In the genomic region with DNA sequence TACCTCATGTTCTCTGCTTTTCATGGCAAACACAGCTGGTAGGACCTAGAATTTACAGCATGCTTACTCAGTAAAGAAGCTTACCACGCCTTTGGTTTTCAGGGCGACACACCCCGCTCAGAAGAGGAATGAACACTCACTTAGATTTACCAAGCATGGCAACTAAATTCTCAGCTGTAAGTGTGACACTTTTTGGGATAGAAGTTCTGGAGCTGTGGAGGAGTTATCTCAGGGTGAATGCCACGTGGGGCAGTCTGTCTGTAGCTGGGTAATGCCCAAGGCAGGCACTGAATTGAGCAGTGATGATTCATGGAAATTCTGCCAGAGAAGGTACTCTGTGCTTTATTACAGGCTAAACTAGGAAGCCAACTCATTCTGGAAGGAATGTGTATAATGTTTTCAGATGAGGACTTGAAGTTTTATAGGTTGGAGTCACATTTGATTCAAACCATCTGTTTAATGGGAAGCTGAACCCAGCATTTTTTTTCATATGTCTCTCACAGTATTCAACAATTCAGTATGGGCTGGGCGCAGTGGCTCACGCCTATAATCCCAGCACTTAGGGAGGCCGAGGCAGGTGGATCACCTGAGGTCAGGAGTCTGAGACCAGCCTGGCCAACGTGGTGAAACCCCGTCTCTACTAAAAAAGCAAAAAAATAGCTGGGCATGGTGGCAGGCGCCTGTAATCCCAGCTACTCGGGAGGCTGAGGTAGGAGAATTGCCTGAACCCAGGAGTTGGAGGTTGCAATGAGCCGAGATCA, we compare ENCODE assay signal across 8 cellular contexts. TPM values are rescaled to one million over a fixed set of nuclear protein-coding genes. Genes with fewer than 3 reads are reported as not detected.
DNase-seq lines count a peak whose midpoint lies in the region; ATAC-seq and TF ChIP-seq lines count a peak whose summit lies in the region.
"Had no signal": no experiment of that assay in that cellular context is flagged by ENCODE, and none has a peak within 500 bp of the region (broad histone marks: within the 10 kb centered on the region; RNA-seq: fewer than 3 reads in every experiment).

No MANE protein-coding gene starts in this region.

- no peak for TF ChIP-seq CTCF in astrocyte of the cerebellum (IDR thresholded peaks at IDR 0.05; ENCODE audit: low read depth, low read length, missing control alignments)
- no peak for TF ChIP-seq CTCF in type B pancreatic cell (conservative IDR thresholded peaks at IDR 0.05)

- ATAC-seq in GM19395 (IDR thresholded peaks at IDR 0.05; ENCODE audit: unreplicated experiment) = no peak

- H3K9me3 Mint-ChIP-seq in type B pancreatic cell = no peaks in the 10 kb centered on the region

- H3K4me3 Mint-ChIP-seq in type B pancreatic cell = no peak overlapping the region

- H3K4me3 ChIP-seq in astrocyte of the cerebellum (ENCODE audit: low read depth, low read length) = no peak overlapping the region

- H3K27me3 Mint-ChIP-seq in type B pancreatic cell = no peaks in the 10 kb centered on the region

- in situ Hi-C loops in astrocyte of the cerebellum (cut with HindIII; ENCODE audit: low sequenced_read_pairs) = loop anchor here (10.0 kb wide), 2 partner anchors 199 to 409 kb away; no protein-coding TSS in a partner anchor

- H3K36me3 Mint-ChIP-seq in type B pancreatic cell = peaks cover 3% of the 10 kb centered on the region

- H3K27ac Mint-ChIP-seq in type B pancreatic cell = peak overlapping the region; percentile 77

- H3K4me1 Mint-ChIP-seq in type B pancreatic cell (ENCODE audit: unreplicated experiment) = peaks cover 12% of the 10 kb centered on the region

- DNase-seq in HS-27A (ENCODE audit: low read depth) = peak; percentile 91
- DNase-seq in astrocyte of the cerebellum (ENCODE audit: low read depth) = peak; percentile 83
- peak; percentile 98 for DNase-seq in kidney glomerular epithelial cell (lab: John Stamatoyannopoulos, UW)
- DNase-seq in type B pancreatic cell (ENCODE audit: extremely low spot score, unreplicated experiment) = no peak
- no peak for DNase-seq in cerebellar nuclear complex (lab: John Stamatoyannopoulos, UW)
- no peak for DNase-seq in midbrain (lab: John Stamatoyannopoulos, UW)
- DNase-seq: hippocampal formation had no signal

RNA-seq across cellular contexts. Expression of a gene that starts 3.5 kb away (rescaled TPM):
- 16.2 and 26.6 TPM in 2 replicates for total RNA-seq in type B pancreatic cell (ENCODE audit: low replicate concordance)

Comparison
In these comparisons a context has a peak if more than half of its experiments do, and no peak if none do; other contexts are left out.
1. DNase-seq: peak in HS-27A (single experiment), astrocyte of the cerebellum (single experiment) and kidney glomerular epithelial cell (single experiment); none in type B pancreatic cell (single experiment), cerebellar nuclear complex (0 of 2) and midbrain (single experiment).